22 cellular contexts compared by ENCODE assay signal in the genomic region with DNA sequence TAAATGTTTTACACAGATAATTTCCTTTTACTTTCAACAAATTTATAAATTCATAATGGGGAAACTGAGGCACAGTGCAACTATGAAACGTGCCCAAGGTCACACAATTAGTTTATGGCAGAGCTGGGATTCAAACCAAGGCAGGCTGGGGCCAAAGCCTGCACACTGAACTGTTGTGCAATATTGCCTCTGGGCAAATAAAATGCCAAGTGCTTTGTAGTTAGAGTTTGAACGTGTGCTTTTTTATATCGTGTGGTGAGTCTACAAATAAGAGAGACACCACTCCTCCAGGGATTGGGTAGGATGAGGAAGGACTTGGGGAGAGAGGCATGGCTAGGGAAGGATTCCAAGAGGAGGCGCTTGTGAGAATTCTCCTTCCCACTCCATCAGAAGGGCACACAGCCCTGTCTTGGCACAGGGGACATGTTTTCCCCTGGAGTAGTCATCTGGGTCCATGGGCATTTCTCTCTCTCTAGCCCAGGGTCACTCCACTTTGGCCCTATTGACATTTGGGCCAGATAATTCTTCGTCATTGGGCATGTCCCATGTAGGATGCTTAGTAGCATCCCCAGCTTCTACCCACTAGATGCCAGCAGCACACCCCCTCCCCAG. TPM values are rescaled to one million over a fixed set of nuclear protein-coding genes. Genes with fewer than 3 reads are reported as not detected.
DNase-seq lines count a peak whose midpoint lies in the region; ATAC-seq and TF ChIP-seq lines count a peak whose summit lies in the region.
"Had no signal": no experiment of that assay in that cellular context is flagged by ENCODE, and none has a peak within 500 bp of the region (broad histone marks: within the 10 kb centered on the region; RNA-seq: fewer than 3 reads in every experiment).

No MANE protein-coding gene starts in this region.

- H3K27me3 ChIP-seq in Karpas-422 (ENCODE audit: low read length): no peaks in the 10 kb centered on the region
- peaks cover 8 to 31% of the 10 kb centered on the region in 2 donors for H3K27me3 ChIP-seq in right lobe of liver
- peaks cover 2 to 61% (median 36%) of the 10 kb centered on the region in 4 donors for H3K27me3 ChIP-seq in upper lobe of left lung

- DNase-seq in DMS153 (lab: John Stamatoyannopoulos, UW) (peak; percentile 46), DMS153 treated with DMSO at 0.1 percent for 48 hours (lab: John Stamatoyannopoulos, UW; ENCODE audit: unreplicated experiment) (no peak), Karpas-422 (no peak), cerebellar cortex (ENCODE audit: low spot score) (peak; percentile 40), right lobe of liver (no peak), upper lobe of left lung (no peak)
- no peak for DNase-seq in T-helper 2 cell treated with Interferon-gamma antibody and Interleukin-4, amounts not matched to agents 5 μg/mL and 100 μg/mL, for 36 hours (ENCODE audit: low spot score)
- no peak for DNase-seq in activated T-cell treated with anti-CD3 and anti-CD28 coated beads, Interleukin-2, amount 50 U/mL, for 48 hours
- DNase-seq: activated CD4-positive, alpha-beta T cell treated with anti-CD3 and anti-CD28 coated beads for 1 hour; activated CD8-positive, alpha-beta memory T cell treated with anti-CD3 and anti-CD28 coated beads for 24 hours; DND-41; hippocampal formation; NCI-H1694 treated with DMSO at 0.1 percent for 48 hours; NCI-H510A treated with DMSO at 0.1 percent for 48 hours; nucleus accumbens; stimulated activated CD4-positive, alpha-beta T cell treated with anti-CD3 and anti-CD28 coated beads, Interleukin-15, amount 100 ng/mL, for 24 hours had no signal

- no peaks in the 10 kb centered on the region for H3K36me3 Mint-ChIP-seq in T-helper 2 cell treated with Interferon-gamma antibody and Interleukin-4, amounts not matched to agents 5 μg/mL and 100 μg/mL, for 36 hours (ENCODE audit: low read depth)
- H3K36me3 Mint-ChIP-seq: activated naive CD4-positive, alpha-beta T cell treated with anti-CD3 and anti-CD28 coated beads, Interleukin-2, amount 50 U/mL, for 24 hours had no signal

- H3K9me3 Mint-ChIP-seq in T-helper 2 cell treated with Interferon-gamma antibody and Interleukin-4, amounts not matched to agents 5 μg/mL and 100 μg/mL, for 36 hours: no peaks in the 10 kb centered on the region
- H3K9me3 Mint-ChIP-seq: activated naive CD4-positive, alpha-beta T cell treated with anti-CD3 and anti-CD28 coated beads, Interleukin-2, amount 50 U/mL, for 24 hours had no signal

- H3K27ac ChIP-seq in Karpas-422 (ENCODE audit: low read length): no peak overlapping the region
- no peak overlapping the region for H3K27ac ChIP-seq in right lobe of liver
- H3K27ac ChIP-seq in upper lobe of left lung: no peak overlapping the region
- H3K27ac ChIP-seq: 22Rv1, right atrium auricular region had no signal

- TF ChIP-seq POLR2A in right lobe of liver (IDR thresholded peaks at IDR 0.05): no peak
- no peak for TF ChIP-seq POLR2A in upper lobe of left lung (IDR thresholded peaks at IDR 0.05)

- no peak overlapping the region for H3K4me3 ChIP-seq in Karpas-422 (ENCODE audit: low read length)
- no peak overlapping the region for H3K4me3 ChIP-seq in right lobe of liver
- no peak overlapping the region for H3K4me3 ChIP-seq in upper lobe of left lung
- H3K4me3 ChIP-seq: lung had no signal

- H4K20me1 ChIP-seq in Karpas-422 (ENCODE audit: insufficient read depth, low read depth, low read length): no peaks in the 10 kb centered on the region; the same call in 1 of the 2 replicates

- H3K9ac ChIP-seq in Karpas-422 (ENCODE audit: low read length): 0 out of 2 replicates have a peak overlapping the region, but pooled peaks have one; percentile 18

- ATAC-seq in right lobe of liver: peak; percentile 47 to 79 (median 73)
- ATAC-seq in upper lobe of left lung (ENCODE audit: low FRiP score in 2 of 2): no peak
- ATAC-seq: HCT116 had no signal

- no peaks in the 10 kb centered on the region for H3K9me2 ChIP-seq in Karpas-422 (replicated peaks; ENCODE audit: insufficient read depth, low read length)

- no peaks in the 10 kb centered on the region for H3K9me3 ChIP-seq in Karpas-422 (ENCODE audit: low read length)
- H3K9me3 ChIP-seq in right lobe of liver: no peaks in the 10 kb centered on the region
- no peaks in the 10 kb centered on the region for H3K9me3 ChIP-seq in upper lobe of left lung
- H3K9me3 ChIP-seq: right atrium auricular region had no signal

- peaks cover 81% of the 10 kb centered on the region for H3K27me3 Mint-ChIP-seq in T-helper 2 cell treated with Interferon-gamma antibody and Interleukin-4, amounts not matched to agents 5 μg/mL and 100 μg/mL, for 36 hours (ENCODE audit: low read depth)

- H3K4me2 ChIP-seq in Karpas-422 (ENCODE audit: low read depth, low read length, poor library complexity, severe bottlenecking): no peak overlapping the region

- peaks cover 9% of the 10 kb centered on the region for H3K4me1 Mint-ChIP-seq in T-helper 2 cell treated with Interferon-gamma antibody and Interleukin-4, amounts not matched to agents 5 μg/mL and 100 μg/mL, for 36 hours (ENCODE audit: low read depth)

- TF ChIP-seq EP300 in upper lobe of left lung (IDR thresholded peaks at IDR 0.05): no peak

- H2AFZ ChIP-seq in Karpas-422 (ENCODE audit: low read length): no peak overlapping the region

- WGBS in right lobe of liver (ENCODE audit: insufficient coverage, low coverage, low lambda C conversion rate, missing lambda C conversion rate): 6% methylated on average over 5 of the region's 5 CpGs
- WGBS in upper lobe of left lung, 2 donors: 17 to 18% methylated on average over 5 of the region's 5 CpGs

- peaks cover 75% of the 10 kb centered on the region for H3K4me1 ChIP-seq in Karpas-422 (ENCODE audit: low read length)
- H3K4me1 ChIP-seq in right lobe of liver: peaks cover 0 to 25% (median 4%) of the 10 kb centered on the region in 4 donors
- peaks cover 23 to 35% (median 25%) of the 10 kb centered on the region in 4 donors for H3K4me1 ChIP-seq in upper lobe of left lung

- no peaks in the 10 kb centered on the region for H3K36me3 ChIP-seq in Karpas-422 (ENCODE audit: insufficient read depth, low read length)
- no peaks in the 10 kb centered on the region for H3K36me3 ChIP-seq in right lobe of liver
- no peaks in the 10 kb centered on the region for H3K36me3 ChIP-seq in upper lobe of left lung
- H3K36me3 ChIP-seq: right atrium auricular region had no signal

- intact Hi-C loops in right lobe of liver (cut with DNase I): no loop called here

- H3K4me3 Mint-ChIP-seq in T-helper 2 cell treated with Interferon-gamma antibody and Interleukin-4, amounts not matched to agents 5 μg/mL and 100 μg/mL, for 36 hours: no peak overlapping the region
- H3K4me3 Mint-ChIP-seq: activated naive CD4-positive, alpha-beta T cell treated with anti-CD3 and anti-CD28 coated beads, Interleukin-2, amount 50 U/mL, for 24 hours had no signal

- H3K27ac Mint-ChIP-seq in T-helper 2 cell treated with Interferon-gamma antibody and Interleukin-4, amounts not matched to agents 5 μg/mL and 100 μg/mL, for 36 hours: no peak overlapping the region

- no peak for TF ChIP-seq CTCF in right lobe of liver (IDR thresholded peaks at IDR 0.05)
- TF ChIP-seq CTCF in upper lobe of left lung (IDR thresholded peaks at IDR 0.05): no peak

- H3K79me2 ChIP-seq in Karpas-422 (ENCODE audit: low read length): peaks cover 8% of the 10 kb centered on the region

RNA-seq across cellular contexts. Expression of gene CDH22, which starts 2.8 kb away (rescaled TPM):
- total RNA-seq in Karpas-422 (2014; rRNA removed; shearing (Covaris generic); ENCODE audit: low replicate concordance): 5.5 and 6.4 TPM in 2 replicates
- total RNA-seq in right lobe of liver: not detected
- total RNA-seq in upper lobe of left lung: under 1 TPM in 4 of 6 donors, not detected in 2; 0.10 to 0.40 (median 0.24) TPM
- total RNA-seq: subcutaneous adipose tissue had no signal

Comparison
In these comparisons a context has a peak if more than half of its experiments do, and no peak if none do; other contexts are left out.
1. DNase-seq: peak in DMS153 (single experiment) and cerebellar cortex (single experiment); none in DMS153 treated with DMSO at 0.1 percent for 48 hours (single experiment), Karpas-422 (single experiment), right lobe of liver (0 of 3), T-helper 2 cell treated with Interferon-gamma antibody and Interleukin-4, amounts not matched to agents 5 μg/mL and 100 μg/mL, for 36 hours (single experiment), activated T-cell treated with anti-CD3 and anti-CD28 coated beads, Interleukin-2, amount 50 U/mL, for 48 hours (0 of 2) and upper lobe of left lung (0 of 2).
2. ATAC-seq: peak in right lobe of liver (4 of 4); none in upper lobe of left lung (0 of 2).